2 cellular contexts compared by ENCODE assay signal in the genomic region with DNA sequence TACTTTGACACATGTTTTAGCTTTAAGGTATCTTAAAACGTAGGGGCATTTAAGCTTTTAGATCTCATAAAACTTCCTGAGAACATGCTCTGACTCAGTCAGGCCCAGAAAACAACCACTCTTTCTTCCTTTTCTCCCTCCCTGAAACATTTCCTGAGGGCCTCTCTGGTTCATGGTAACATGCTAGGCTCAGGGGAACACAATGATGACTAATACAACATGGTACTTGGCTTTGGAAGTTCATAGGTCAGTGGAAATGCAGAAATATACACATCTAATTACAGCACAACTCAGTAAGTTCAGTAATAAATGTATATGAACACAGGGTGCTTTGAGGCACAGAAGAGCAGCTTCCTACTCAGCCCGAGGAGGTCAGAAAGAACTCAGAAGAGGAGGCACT.
TF ChIP-seq lines count a peak whose summit lies in the region.

No MANE protein-coding gene starts in this region.

TF ChIP-seq in PFSK-1, 5 proteins besides CTCF, POLR2A, EP300 and RAD21 (continued from another document):
- TF ChIP-seq, protein P1, sequence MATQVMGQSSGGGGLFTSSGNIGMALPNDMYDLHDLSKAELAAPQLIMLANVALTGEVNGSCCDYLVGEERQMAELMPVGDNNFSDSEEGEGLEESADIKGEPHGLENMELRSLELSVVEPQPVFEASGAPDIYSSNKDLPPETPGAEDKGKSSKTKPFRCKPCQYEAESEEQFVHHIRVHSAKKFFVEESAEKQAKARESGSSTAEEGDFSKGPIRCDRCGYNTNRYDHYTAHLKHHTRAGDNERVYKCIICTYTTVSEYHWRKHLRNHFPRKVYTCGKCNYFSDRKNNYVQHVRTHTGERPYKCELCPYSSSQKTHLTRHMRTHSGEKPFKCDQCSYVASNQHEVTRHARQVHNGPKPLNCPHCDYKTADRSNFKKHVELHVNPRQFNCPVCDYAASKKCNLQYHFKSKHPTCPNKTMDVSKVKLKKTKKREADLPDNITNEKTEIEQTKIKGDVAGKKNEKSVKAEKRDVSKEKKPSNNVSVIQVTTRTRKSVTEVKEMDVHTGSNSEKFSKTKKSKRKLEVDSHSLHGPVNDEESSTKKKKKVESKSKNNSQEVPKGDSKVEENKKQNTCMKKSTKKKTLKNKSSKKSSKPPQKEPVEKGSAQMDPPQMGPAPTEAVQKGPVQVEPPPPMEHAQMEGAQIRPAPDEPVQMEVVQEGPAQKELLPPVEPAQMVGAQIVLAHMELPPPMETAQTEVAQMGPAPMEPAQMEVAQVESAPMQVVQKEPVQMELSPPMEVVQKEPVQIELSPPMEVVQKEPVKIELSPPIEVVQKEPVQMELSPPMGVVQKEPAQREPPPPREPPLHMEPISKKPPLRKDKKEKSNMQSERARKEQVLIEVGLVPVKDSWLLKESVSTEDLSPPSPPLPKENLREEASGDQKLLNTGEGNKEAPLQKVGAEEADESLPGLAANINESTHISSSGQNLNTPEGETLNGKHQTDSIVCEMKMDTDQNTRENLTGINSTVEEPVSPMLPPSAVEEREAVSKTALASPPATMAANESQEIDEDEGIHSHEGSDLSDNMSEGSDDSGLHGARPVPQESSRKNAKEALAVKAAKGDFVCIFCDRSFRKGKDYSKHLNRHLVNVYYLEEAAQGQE (IDR thresholded peaks at IDR 0.05; ENCODE audit: insufficient read depth in 1 of 2, low read depth in 2 of 2, low read length in 2 of 2) = no peak
- no peak for TF ChIP-seq FOXP2 (optimal IDR thresholded peaks at IDR 0.05; ENCODE audit: borderline replicate concordance, extremely low read depth, extremely low read length, insufficient read depth)

TF ChIP-seq in H1, 55 proteins besides CTCF, POLR2A, EP300 and RAD21 (continued from another document):
- no peak for TF ChIP-seq CTBP2 (IDR thresholded peaks at IDR 0.05; ENCODE audit: borderline replicate concordance, insufficient read depth, insufficient read length, low read length)
